Comparison of ENCODE assay signal across 8 cellular contexts in genomic region chr3:55485208-55485791, GRCh38. TPM values are rescaled to one million over a fixed set of nuclear protein-coding genes. Genes with fewer than 3 reads are reported as not detected.
DNase-seq lines count a peak whose midpoint lies in the region; ATAC-seq, FAIRE-seq and TF ChIP-seq lines count a peak whose summit lies in the region.

No MANE protein-coding gene starts in this region.

- ATAC-seq in HG03039 (IDR thresholded peaks at IDR 0.05; ENCODE audit: unreplicated experiment) (peak; percentile 44), left ventricle myocardium superior (peak; percentile 78)

- peak; percentile 72 for DNase-seq in A172 (ENCODE audit: low spot score)
- peak; percentile 77 for DNase-seq in GM12892 (ENCODE audit: insufficient read length)
- peak; percentile 23 for DNase-seq in NCI-H510A (lab: John Stamatoyannopoulos, UW)
- peak; percentile 68 for DNase-seq in amniotic stem cell (lab: John Stamatoyannopoulos, UW)
- peak; percentile 84 for DNase-seq in left ventricle myocardium superior
- peak; percentile 70 for DNase-seq in putamen (ENCODE audit: low spot score)
- no peak for DNase-seq in cortex of kidney (lab: John Stamatoyannopoulos, UW)

- no peak for TF ChIP-seq POLR2A in GM12892 (IDR thresholded peaks at IDR 0.05; ENCODE audit: low read depth, low read length)

- peak; percentile 63 for FAIRE-seq in GM12892 (lab: Jason Lieb, UNC)

- intact Hi-C loops in left ventricle myocardium superior (cut with micrococcal nuclease), result no loop called here

RNA-seq across cellular contexts. Expression of gene WNT5A, which starts 1.8 kb away (rescaled TPM):
- 10.1 and 15.6 TPM in 2 replicates for total RNA-seq in A172 (2014; rRNA removed; shearing (Covaris generic))
- polyA plus RNA-seq in GM12892 (2012; ENCODE audit: missing spikeins), result 0.93 TPM
- 4.2 TPM for total RNA-seq in left ventricle myocardium superior
